15 cellular contexts compared by ENCODE assay signal in the genomic region with DNA sequence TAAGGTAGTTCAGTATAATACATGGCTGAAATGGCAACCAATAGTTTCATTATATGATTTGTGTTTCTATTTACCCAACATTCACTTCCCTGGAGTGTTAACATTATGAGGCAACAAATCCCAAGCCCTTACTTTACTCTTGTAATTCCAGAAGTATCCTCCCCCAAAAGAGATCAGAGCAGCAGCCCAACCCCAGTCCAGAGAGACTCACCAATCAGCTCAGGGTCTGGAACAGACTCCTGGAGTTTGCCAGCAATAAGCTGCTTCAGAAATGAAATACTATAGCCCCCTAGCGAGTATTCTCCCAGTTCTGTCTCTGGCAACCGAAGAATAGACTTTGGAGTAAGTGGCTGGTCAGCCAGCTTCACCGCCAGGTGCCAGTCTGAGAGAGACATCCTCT. TPM values are rescaled to one million over a fixed set of nuclear protein-coding genes. Genes with fewer than 3 reads are reported as not detected.
DNase-seq lines count a peak whose midpoint lies in the region; ATAC-seq, FAIRE-seq and TF ChIP-seq lines count a peak whose summit lies in the region.
"Had no signal": no experiment of that assay in that cellular context is flagged by ENCODE, and none has a peak within 500 bp of the region (broad histone marks: within the 10 kb centered on the region; RNA-seq: fewer than 3 reads in every experiment).

No MANE protein-coding gene starts in this region.

- H3K27ac Mint-ChIP-seq in T-helper 17 cell (peak overlapping the region; percentile 32), endothelial cell (ENCODE audit: unreplicated experiment) (peak overlapping the region; percentile 46), nephron progenitor cell (peak overlapping the region; percentile 81)

- H3K9me3 ChIP-seq in T-helper 17 cell (ENCODE audit: control insufficient read depth, low read length, poor library complexity, severe bottlenecking): no peaks in the 10 kb centered on the region
- H3K9me3 ChIP-seq: BLaER1 had no signal

- H3K27me3 Mint-ChIP-seq in T-helper 17 cell: no peaks in the 10 kb centered on the region
- no peaks in the 10 kb centered on the region for H3K27me3 Mint-ChIP-seq in endothelial cell (ENCODE audit: unreplicated experiment)
- H3K27me3 Mint-ChIP-seq in nephron progenitor cell (ENCODE audit: low read depth, poor library complexity): peaks cover 3% of the 10 kb centered on the region

- ATAC-seq in T-helper 17 cell (no peak), HG02840 (IDR thresholded peaks at IDR 0.05; ENCODE audit: low FRiP score, unreplicated experiment) (no peak)

- H3K36me3 Mint-ChIP-seq in T-helper 17 cell (ENCODE audit: low read depth): peaks cover 7% of the 10 kb centered on the region
- peaks cover 11% of the 10 kb centered on the region for H3K36me3 Mint-ChIP-seq in endothelial cell (ENCODE audit: low read depth, unreplicated experiment)
- H3K36me3 Mint-ChIP-seq in nephron progenitor cell (ENCODE audit: low read depth): peaks cover 48% of the 10 kb centered on the region

- H3K9me3 Mint-ChIP-seq in endothelial cell (ENCODE audit: unreplicated experiment): no peaks in the 10 kb centered on the region
- peaks cover 8% of the 10 kb centered on the region for H3K9me3 Mint-ChIP-seq in nephron progenitor cell

- FAIRE-seq in H54 (lab: Jason Lieb, UNC): no peak

- TF ChIP-seq CTCF in endothelial cell (IDR thresholded peaks at IDR 0.05; ENCODE audit: unreplicated experiment) (no peak), nephron progenitor cell (IDR thresholded peaks at IDR 0.05) (no peak)

- H3K4me1 Mint-ChIP-seq in T-helper 17 cell: peaks cover 33% of the 10 kb centered on the region
- peaks cover 56% of the 10 kb centered on the region for H3K4me1 Mint-ChIP-seq in endothelial cell (ENCODE audit: unreplicated experiment)
- H3K4me1 Mint-ChIP-seq in nephron progenitor cell: peaks cover 41% of the 10 kb centered on the region

- no peak for TF ChIP-seq POLR2A in H54 (IDR thresholded peaks at IDR 0.05; ENCODE audit: low read depth, low read length)

- DNase-seq in D341Med (ENCODE audit: low spot score) (peak; percentile 61), T-helper 17 cell (no peak), endothelial cell (ENCODE audit: low spot score) (no peak), nephron progenitor cell (no peak), H54 (ENCODE audit: insufficient read length, low spot score) (no peak), NCI-H226 (no peak)
- DNase-seq: GOT3, MM.1S, NCI-H1105 treated with DMSO at 0.1 percent for 48 hours, NCI-H187, NCI-H2171, NCI-H510A, SJCRH30 had no signal

- no peak overlapping the region for H3K4me3 Mint-ChIP-seq in T-helper 17 cell
- H3K4me3 Mint-ChIP-seq in endothelial cell (ENCODE audit: unreplicated experiment): no peak overlapping the region
- peak overlapping the region; percentile 14 for H3K4me3 Mint-ChIP-seq in nephron progenitor cell

RNA-seq across cellular contexts. Expression of a gene that starts 2.5 kb away (rescaled TPM):
- 10 to 100 TPM; 28.0 to 28.2 TPM for total RNA-seq in T-helper 17 cell
- total RNA-seq in endothelial cell (ENCODE audit: unreplicated experiment): 79.9 TPM

RNA-seq across cellular contexts. Expression of a gene that starts 24.7 kb away (rescaled TPM):
- total RNA-seq in T-helper 17 cell (1 to 10 TPM; 2.2 to 3.6 TPM), endothelial cell (ENCODE audit: unreplicated experiment) (41.4 TPM)
